Comparison of ENCODE assay signal across 20 cellular contexts in the genomic region with DNA sequence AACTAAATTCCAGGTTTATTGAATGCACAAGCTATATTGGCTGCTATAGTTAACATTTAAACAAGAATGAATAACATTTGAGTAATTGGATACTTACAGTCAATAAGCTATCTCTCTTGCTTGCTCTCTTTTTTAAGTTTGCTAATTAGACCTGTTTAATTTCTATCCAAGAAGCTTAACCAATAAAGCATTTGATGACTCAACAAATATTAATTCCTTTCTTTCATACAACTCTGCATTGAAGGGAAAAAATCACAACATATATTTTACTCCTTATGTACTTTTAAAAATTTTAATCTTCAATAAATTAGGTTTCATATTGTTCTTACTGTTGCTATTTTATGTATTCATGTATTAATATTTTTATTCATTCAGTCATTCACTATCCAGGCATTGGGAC.
DNase-seq lines count a peak whose midpoint lies in the region; ATAC-seq, FAIRE-seq and TF ChIP-seq lines count a peak whose summit lies in the region.
"Had no signal": no experiment of that assay in that cellular context is flagged by ENCODE, and none has a peak within 500 bp of the region (broad histone marks: within the 10 kb centered on the region; RNA-seq: fewer than 3 reads in every experiment).

No MANE protein-coding gene starts in this region.

- TF ChIP-seq CTCF in A549 (IDR thresholded peaks at IDR 0.05) = no peak
- TF ChIP-seq CTCF in IMR-90 (conservative IDR thresholded peaks at IDR 0.05; ENCODE audit: low read depth, low read length) = no peak
- TF ChIP-seq CTCF in H1 (IDR thresholded peaks at IDR 0.05; ENCODE audit: control extremely low read depth in 1 of 3, insufficient read depth in 1 of 3, low read depth in 1 of 3, low read length in 3 of 3) = no peak
- TF ChIP-seq CTCF in lower leg skin (IDR thresholded peaks at IDR 0.05) = no peak

- H3K9ac ChIP-seq in IMR-90 (ENCODE audit: low read depth, low read length) (no peak overlapping the region), H1 (replicated peaks in 1 of 4; ENCODE audit: extremely low read depth in 1 of 4, low read depth in 3 of 4, low read length in 3 of 4) (no peak overlapping the region)
- H3K9ac ChIP-seq: BLaER1 treated with 17β-estradiol and CSF1 and Interleukin-3, amounts not matched to agents 10 nM and 100 nM had no signal

- no peak for TF ChIP-seq EP300 in A549 (IDR thresholded peaks at IDR 0.05)
- no peak for TF ChIP-seq EP300 in H1 (IDR thresholded peaks at IDR 0.05; ENCODE audit: borderline replicate concordance in 1 of 2, low read depth in 2 of 2, low read length in 2 of 2)

- no peaks in the 10 kb centered on the region for H3K23me2 ChIP-seq in H1 (ENCODE audit: low read depth, low read length)

- H2BK120ac ChIP-seq in IMR-90 (ENCODE audit: low read depth, low read length) (no peak overlapping the region), H1 (replicated peaks; ENCODE audit: low read depth, low read length) (no peak overlapping the region)

- H3K56ac ChIP-seq in IMR-90 (ENCODE audit: extremely low read depth, insufficient read depth, low read length) (no peak overlapping the region), H1 (replicated peaks; ENCODE audit: insufficient read length, low read depth, low read length) (no peak overlapping the region)

- BruUV-seq in IMR-90 (replicated peaks; lab: Mats Ljungman, UMichigan) = no TSS peak

- TF ChIP-seq POLR2A in A549 (IDR thresholded peaks at IDR 0.05; ENCODE audit: low read length) (no peak), IMR-90 (IDR thresholded peaks at IDR 0.05; ENCODE audit: low read depth, low read length) (no peak), H1 (IDR thresholded peaks at IDR 0.05; ENCODE audit: control extremely low read depth in 1 of 2, low read depth in 2 of 2, low read length in 2 of 2) (no peak), lower leg skin (IDR thresholded peaks at IDR 0.05) (no peak)

- H3K4me1 ChIP-seq in A549 (no peaks in the 10 kb centered on the region), IMR-90 (ENCODE audit: control insufficient read depth, insufficient read depth, low read length) (no peaks in the 10 kb centered on the region), H1 (replicated peaks in 1 of 4; ENCODE audit: control insufficient read depth in 3 of 4, insufficient read depth in 4 of 4, low read length in 3 of 4) (no peaks in the 10 kb centered on the region)
- H3K4me1 ChIP-seq: Caco-2 had no signal

- H3K14ac ChIP-seq in IMR-90 (replicated peaks; ENCODE audit: low read depth, low read length) = no peak overlapping the region
- H3K14ac ChIP-seq in H1 (ENCODE audit: insufficient read length) = no peak overlapping the region

- dilution Hi-C loops in IMR-90 (cut with HindIII; ENCODE audit: low sequenced_read_pairs, unreplicated experiment) = no loop called here

- FAIRE-seq in A549 (lab: Jason Lieb, UNC) (no peak), H1 (lab: Jason Lieb, UNC) (no peak)
- FAIRE-seq: A204.1, D721Med, G401.6, GM12891, GM19239 had no signal

- no peak overlapping the region for H2AK9ac ChIP-seq in IMR-90 (replicated peaks; ENCODE audit: low read depth, low read length, poor library complexity)

- CTCF ChIA-PET in A549 (lab: Yijun Ruan, JAX) = no interaction called here
- CTCF ChIA-PET in IMR-90 (lab: Yijun Ruan, JAX) = no interaction called here
- CTCF ChIA-PET in H1 (lab: Charles Lee; ENCODE audit: partially characterized antibody) = interaction anchor here (0.5 kb wide), 1 partner anchor 12 kb away, joined by 3 read pairs; no protein-coding TSS in a partner anchor

- H3K9me1 ChIP-seq in IMR-90 (ENCODE audit: insufficient read depth, low read length) = no peaks in the 10 kb centered on the region

- intact Hi-C loops in IMR-90 (cut with micrococcal nuclease) = no loop called here
- intact Hi-C loops in lower leg skin (cut with DNase I; ENCODE audit: low total_unique reads) = no loop called here

- H3K27ac ChIP-seq in A549 (no peak overlapping the region), IMR-90 (ENCODE audit: insufficient read depth, low read length) (no peak overlapping the region), H1 (ENCODE audit: low read depth, low read length) (no peak overlapping the region)
- H3K27ac ChIP-seq: BLaER1 treated with 17β-estradiol and CSF1 and Interleukin-3, amounts not matched to agents 10 nM and 100 nM; C4-2B had no signal

- POLR2A ChIA-PET in A549 (lab: Yijun Ruan, JAX) (no interaction called here), IMR-90 (lab: Charles Lee; ENCODE audit: unreplicated experiment) (no interaction called here), H1 (lab: Charles Lee; ENCODE audit: partially characterized antibody) (no interaction called here)

- H3K4me2 ChIP-seq in A549 = no peak overlapping the region
- no peak overlapping the region for H3K4me2 ChIP-seq in IMR-90 (ENCODE audit: low read depth, low read length)
- no peak overlapping the region for H3K4me2 ChIP-seq in H1 (ENCODE audit: insufficient read depth in 1 of 2, low read depth in 2 of 2, low read length in 2 of 2)
- H3K4me2 ChIP-seq: BLaER1 treated with 17β-estradiol and CSF1 and Interleukin-3, amounts not matched to agents 10 nM and 100 nM had no signal

- in situ Hi-C loops in IMR-90 (cut with MboI; ENCODE audit: low sequenced_read_pairs) = no loop called here

- H3K4ac ChIP-seq in IMR-90 (ENCODE audit: low read depth, low read length) (no peak overlapping the region), H1 (replicated peaks; ENCODE audit: insufficient read length, low read depth, low read length) (no peak overlapping the region)

- H4K20me1 ChIP-seq in IMR-90 (ENCODE audit: insufficient read depth, low read length) (no peaks in the 10 kb centered on the region), H1 (replicated peaks in 1 of 2; ENCODE audit: control insufficient read depth in 1 of 2, insufficient read depth in 2 of 2, low read length in 2 of 2) (no peaks in the 10 kb centered on the region)
- H4K20me1 ChIP-seq: BLaER1 treated with 17β-estradiol and CSF1 and Interleukin-3, amounts not matched to agents 10 nM and 100 nM had no signal

- H4K91ac ChIP-seq in IMR-90 (ENCODE audit: insufficient read depth, low read depth, low read length) (no peak overlapping the region), H1 (replicated peaks; ENCODE audit: insufficient read length, low read length) (no peak overlapping the region)

- H3K79me2 ChIP-seq in H1 (ENCODE audit: control insufficient read depth in 1 of 2, insufficient read depth in 2 of 2, low read length in 2 of 2) = no peaks in the 10 kb centered on the region

- H3K79me1 ChIP-seq in IMR-90 (ENCODE audit: low read depth in 1 of 2, low read length in 2 of 2) (no peaks in the 10 kb centered on the region), H1 (ENCODE audit: low read depth, low read length) (no peaks in the 10 kb centered on the region)

- no peak overlapping the region for H4K8ac ChIP-seq in IMR-90 (ENCODE audit: low read depth in 2 of 2, low read length in 2 of 2)
- no peak overlapping the region for H4K8ac ChIP-seq in H1 (ENCODE audit: extremely low read depth, insufficient read depth, low read length)

- H3K4me3 ChIP-seq in A549 = no peak overlapping the region
- H3K4me3 ChIP-seq in IMR-90 (ENCODE audit: insufficient read depth, low read depth, low read length) = no peak overlapping the region
- no peak overlapping the region for H3K4me3 ChIP-seq in H1 (ENCODE audit: extremely low read depth in 1 of 4, insufficient read depth in 2 of 4, low read depth in 3 of 4, low read length in 4 of 4)
- H3K4me3 ChIP-seq in lower leg skin (ENCODE audit: low read depth, poor library complexity, severe bottlenecking) = no peak overlapping the region
- H3K4me3 ChIP-seq: BLaER1 treated with 17β-estradiol and CSF1 and Interleukin-3, amounts not matched to agents 10 nM and 100 nM had no signal

- H3K23ac ChIP-seq in IMR-90 (ENCODE audit: low read depth, low read length) (no peak overlapping the region), H1 (ENCODE audit: insufficient read length) (no peak overlapping the region)

- H3K18ac ChIP-seq in IMR-90 (ENCODE audit: low read depth, low read length) = no peak overlapping the region
- H3K18ac ChIP-seq in H1 (ENCODE audit: extremely low read depth, low read length) = no peak overlapping the region

- ATAC-seq in A549 (no peak), IMR-90 (ENCODE audit: low read depth) (no peak), GM19397 (IDR thresholded peaks at IDR 0.05; ENCODE audit: unreplicated experiment) (no peak)
- ATAC-seq: CD8-positive, alpha-beta T cell had no signal

- H2BK15ac ChIP-seq in IMR-90 (ENCODE audit: low read depth, low read length) = no peak overlapping the region
- no peak overlapping the region for H2BK15ac ChIP-seq in H1 (ENCODE audit: low read length)

- H2BK5ac ChIP-seq in IMR-90 (ENCODE audit: low read depth, low read length, poor library complexity, severe bottlenecking) (no peak overlapping the region), H1 (ENCODE audit: low read depth, low read length) (no peak overlapping the region)

- no peak for DNase-seq in A549 (ENCODE audit: low read depth in 1 of 2, low spot score in 1 of 2)
- no peak for DNase-seq in IMR-90
- DNase-seq in H1 (ENCODE audit: low read depth in 1 of 2, low spot score in 2 of 2) = no peak
- no peak for DNase-seq in lower leg skin (ENCODE audit: low spot score in 2 of 2)
- DNase-seq: 8988T; AML-193; Caco-2; Calu3; CD4-positive, alpha-beta T cell; CD8-positive, alpha-beta T cell; DMS79 treated with DMSO at 0.1 percent for 48 hours; GF-D8 had no signal

- H3K27me3 ChIP-seq in IMR-90 (ENCODE audit: control insufficient read depth, insufficient read depth, low read length) = no peaks in the 10 kb centered on the region
- H3K27me3 ChIP-seq in H1 (replicated peaks in 1 of 4; ENCODE audit: control insufficient read depth in 3 of 4, extremely low read depth in 1 of 4, insufficient read depth in 3 of 4, low read length in 3 of 4) = no peaks in the 10 kb centered on the region
- H3K27me3 ChIP-seq: BLaER1 treated with 17β-estradiol and CSF1 and Interleukin-3, amounts not matched to agents 10 nM and 100 nM had no signal

- no peaks in the 10 kb centered on the region for H3K36me3 ChIP-seq in IMR-90 (ENCODE audit: control insufficient read depth, insufficient read depth, low read length)
- no peaks in the 10 kb centered on the region for H3K36me3 ChIP-seq in H1 (ENCODE audit: control insufficient read depth in 2 of 4, insufficient read depth in 4 of 4, low read length in 3 of 4)
- H3K36me3 ChIP-seq: BLaER1 treated with 17β-estradiol and CSF1 and Interleukin-3, amounts not matched to agents 10 nM and 100 nM had no signal

- TF ChIP-seq RAD21 in A549 (conservative IDR thresholded peaks at IDR 0.05 in 1 of 2, IDR thresholded peaks at IDR 0.05 in 1 of 2) (no peak), IMR-90 (IDR thresholded peaks at IDR 0.05; ENCODE audit: low read length) (no peak), H1 (IDR thresholded peaks at IDR 0.05 in 1 of 2, conservative IDR thresholded peaks at IDR 0.05 in 1 of 2; ENCODE audit: low read depth in 2 of 2, low read length in 2 of 2) (no peak)

- no peaks in the 10 kb centered on the region for H3K9me3 ChIP-seq in A549
- H3K9me3 ChIP-seq in IMR-90 (ENCODE audit: control insufficient read depth, insufficient read depth, low read length) = no peaks in the 10 kb centered on the region
- H3K9me3 ChIP-seq in H1 (ENCODE audit: insufficient read depth in 2 of 2, low read depth in 1 of 2, low read length in 1 of 2) = no peaks in the 10 kb centered on the region
- H3K9me3 ChIP-seq: Caco-2 had no signal

- H2BK20ac ChIP-seq in IMR-90 (ENCODE audit: low read depth, low read length) = no peak overlapping the region
- H2BK20ac ChIP-seq in H1 (ENCODE audit: low read length) = no peak overlapping the region

- H2BK12ac ChIP-seq in H1 (ENCODE audit: low read depth, low read length) = no peak overlapping the region

- H2AK5ac ChIP-seq in IMR-90 (ENCODE audit: low read depth, low read length) (no peak overlapping the region), H1 (ENCODE audit: low read depth, low read length) (no peak overlapping the region)

- H4K5ac ChIP-seq in IMR-90 (ENCODE audit: low read depth, low read length) (no peak overlapping the region), H1 (ENCODE audit: insufficient read length, low read depth, low read length) (no peak overlapping the region)

- H2AFZ ChIP-seq in IMR-90 (replicated peaks; ENCODE audit: low read length, poor library complexity) (no peak overlapping the region), H1 (ENCODE audit: low read length) (0 out of 2 replicates have a peak overlapping the region, but pooled peaks have one; percentile 7)

Comparison
In these comparisons a context has a peak if more than half of its experiments do, and no peak if none do; other contexts are left out.
1. Of the 18 proteins assayed by ChIP-seq in both H1 and A549: peak only in H1: none; only in A549: MAFK; in both: none; in neither: 17.